Comparison of ENCODE assay signal across 1 cellular context in genomic region chr13:45219938-45220375, GRCh38.
TF ChIP-seq lines count a peak whose summit lies in the region.

No MANE protein-coding gene starts in this region.

TF ChIP-seq in HCT116, 20 proteins besides CTCF, POLR2A, EP300 and RAD21 (continued from another document):
- TF ChIP-seq, protein P1, sequence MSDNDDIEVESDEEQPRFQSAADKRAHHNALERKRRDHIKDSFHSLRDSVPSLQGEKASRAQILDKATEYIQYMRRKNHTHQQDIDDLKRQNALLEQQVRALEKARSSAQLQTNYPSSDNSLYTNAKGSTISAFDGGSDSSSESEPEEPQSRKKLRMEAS (IDR thresholded peaks at IDR 0.05): peak; percentile 61; the same call in 1 of the 2 replicates
- TF ChIP-seq EZH2phosphoT487 (IDR thresholded peaks at IDR 0.05; ENCODE audit: borderline replicate concordance) (no peak), POLR2AphosphoS5 (IDR thresholded peaks at IDR 0.05; ENCODE audit: low read depth, low read length) (peak; percentile 38; the same call in 1 of the 2 replicates), FOSL1 (IDR thresholded peaks at IDR 0.05; ENCODE audit: low read depth) (peak; percentile 89), ELF1 (IDR thresholded peaks at IDR 0.05; ENCODE audit: borderline replicate concordance, low read depth) (0 out of 2 replicates have a peak, but pooled peaks have one; percentile 29), REST (IDR thresholded peaks at IDR 0.05; ENCODE audit: low read depth) (no peak)
- TF ChIP-seq, protein P2, sequence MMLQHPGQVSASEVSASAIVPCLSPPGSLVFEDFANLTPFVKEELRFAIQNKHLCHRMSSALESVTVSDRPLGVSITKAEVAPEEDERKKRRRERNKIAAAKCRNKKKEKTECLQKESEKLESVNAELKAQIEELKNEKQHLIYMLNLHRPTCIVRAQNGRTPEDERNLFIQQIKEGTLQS (IDR thresholded peaks at IDR 0.05): peak; percentile 34; the same call in 1 of the 2 replicates
